In genomic region chr1:109935451-109935900, GRCh38 we compare ENCODE assay signal across 23 cellular contexts. TPM values are rescaled to one million over a fixed set of nuclear protein-coding genes. Genes with fewer than 3 reads are reported as not detected.
DNase-seq lines count a peak whose midpoint lies in the region; ATAC-seq, FAIRE-seq and TF ChIP-seq lines count a peak whose summit lies in the region.
"Had no signal": no experiment of that assay in that cellular context is flagged by ENCODE, and none has a peak within 500 bp of the region (broad histone marks: within the 10 kb centered on the region; RNA-seq: fewer than 3 reads in every experiment).

No MANE protein-coding gene starts in this region.

- POLR2A ChIA-PET in HepG2 (lab: Yijun Ruan, JAX) (interaction anchor here (0.6 to 3.3 kb wide), 6 partner anchors 10 to 99 kb away, joined by 3 to 35 read pairs (median 4); partner anchors contain the start of genes AHCYL1 and STRIP1), A673 (lab: Charles Lee; ENCODE audit: low non-redundant PET) (no interaction called here)
- POLR2A ChIA-PET in CD4-positive, alpha-beta T cell (lab: Charles Lee) = no interaction called here

- no peaks in the 10 kb centered on the region for H3K27me3 Mint-ChIP-seq in CD4-positive, alpha-beta T cell

- H3K27me3 ChIP-seq in Peyer's patch = no peaks in the 10 kb centered on the region
- H3K27me3 ChIP-seq in HepG2 (ENCODE audit: control insufficient read depth in 1 of 2, insufficient read depth in 2 of 2, low read length in 2 of 2) = no peaks in the 10 kb centered on the region
- no peaks in the 10 kb centered on the region for H3K27me3 ChIP-seq in upper lobe of right lung
- no peaks in the 10 kb centered on the region for H3K27me3 ChIP-seq in CD4-positive, alpha-beta T cell (ENCODE audit: control insufficient read depth, insufficient read depth, low read length)
- no peaks in the 10 kb centered on the region for H3K27me3 ChIP-seq in A673 (replicated peaks; ENCODE audit: insufficient read depth, low read depth, low read length, poor library complexity)
- H3K27me3 ChIP-seq: breast epithelium, left lung, right atrium auricular region had no signal

- H3K4me1 ChIP-seq in Peyer's patch = peaks cover 0 to 38% (median 6%) of the 10 kb centered on the region in 4 donors
- peaks cover 64% of the 10 kb centered on the region for H3K4me1 ChIP-seq in HepG2 (ENCODE audit: insufficient read depth, low read length)
- peaks cover 29% of the 10 kb centered on the region for H3K4me1 ChIP-seq in upper lobe of right lung
- no peaks in the 10 kb centered on the region for H3K4me1 ChIP-seq in A673 (ENCODE audit: insufficient read depth, low read length, poor library complexity, severe bottlenecking)

- no peak for TF ChIP-seq CTCF in Peyer's patch (IDR thresholded peaks at IDR 0.05)
- TF ChIP-seq CTCF in HepG2 (CRISPR knock-in tag; IDR thresholded peaks at IDR 0.05) = peak; percentile 28; the same call in 1 of the 2 replicates
- no peak for TF ChIP-seq CTCF in upper lobe of right lung (IDR thresholded peaks at IDR 0.05)
- TF ChIP-seq CTCF in CD4-positive, alpha-beta T cell (IDR thresholded peaks at IDR 0.05) = no peak
- TF ChIP-seq CTCF in A673 (conservative IDR thresholded peaks at IDR 0.05; ENCODE audit: low read depth, low read length) = no peak

- no peaks in the 10 kb centered on the region for H4K20me1 ChIP-seq in HepG2 (ENCODE audit: insufficient read depth, low read length)

- H3K4me3 ChIP-seq in Peyer's patch (no peak overlapping the region), HepG2 (replicated peaks in 1 of 3; ENCODE audit: insufficient read depth in 1 of 3, low read depth in 2 of 3, low read length in 3 of 3) (peak overlapping the region; percentile 9 to 56 (median 10); a peak in 3 of 6 replicates), upper lobe of right lung (no peak overlapping the region), A673 (ENCODE audit: low read depth, low read length, poor library complexity, severe bottlenecking) (no peak overlapping the region)
- H3K4me3 ChIP-seq: breast epithelium, left lung, right atrium auricular region, thoracic aorta had no signal

- TF ChIP-seq POLR2A in Peyer's patch (IDR thresholded peaks at IDR 0.05) (peak in 1 of 2 donors; percentile 36), HepG2 (IDR thresholded peaks at IDR 0.05; ENCODE audit: insufficient read depth in 1 of 2, low read depth in 2 of 2, low read length in 2 of 2) (peak; percentile 55 to 60; a peak in 2 of 4 replicates)

- H3K27ac Mint-ChIP-seq in CD4-positive, alpha-beta T cell = no peak overlapping the region
- H3K27ac Mint-ChIP-seq: activated CD4-positive, alpha-beta memory T cell treated with anti-CD3 and anti-CD28 coated beads for 36 hours; activated naive CD8-positive, alpha-beta T cell treated with anti-CD3 and anti-CD28 coated beads, Interleukin-2, amount 10 ng/mL, durations not matched to agents 7 days and 5 days; CD8-positive, alpha-beta T cell had no signal

- BruUV-seq in HepG2 (replicated peaks; lab: Mats Ljungman, UMichigan) (no TSS peak), A673 (replicated peaks; lab: Mats Ljungman, UMichigan) (no TSS peak)

- H3K4me2 ChIP-seq in HepG2 (ENCODE audit: low read depth, low read length) = peak overlapping the region; percentile 67

- H3K9me3 ChIP-seq in Peyer's patch (peaks cover 0 to 5% (median 0%) of the 10 kb centered on the region in 4 donors), HepG2 (ENCODE audit: low read length) (peaks cover 14% of the 10 kb centered on the region), upper lobe of right lung (no peaks in the 10 kb centered on the region), A673 (ENCODE audit: low read depth, low read length, poor library complexity, severe bottlenecking) (peaks cover 5% of the 10 kb centered on the region)
- H3K9me3 ChIP-seq in CD4-positive, alpha-beta T cell (ENCODE audit: control insufficient read depth, low read length) = peaks cover 14% of the 10 kb centered on the region

- WGBS in HepG2 (ENCODE audit: low lambda C conversion rate) = 0% methylated on average over 3 of the region's 4 CpGs

- peaks cover 9% of the 10 kb centered on the region for H3K9me3 Mint-ChIP-seq in CD4-positive, alpha-beta T cell

- H3K79me2 ChIP-seq in HepG2 (ENCODE audit: insufficient read depth, low read length) = no peaks in the 10 kb centered on the region

- peak; percentile 92 for FAIRE-seq in HepG2 (lab: Jason Lieb, UNC)
- FAIRE-seq: GM12892, TTC549 had no signal

- intact Hi-C loops in HepG2 (cut with micrococcal nuclease; ENCODE audit: unreplicated experiment) = no loop called here
- intact Hi-C loops in upper lobe of right lung (cut with DNase I) = no loop called here
- intact Hi-C loops in CD4-positive, alpha-beta T cell (cut with DNase I, micrococcal nuclease) = no loop called here
- intact Hi-C loops in A673 (cut with micrococcal nuclease; ENCODE audit: unreplicated experiment) = no loop called here

- no peak for TF ChIP-seq RAD21 in HepG2 (CRISPR knock-in tag; IDR thresholded peaks at IDR 0.05)

- TF ChIP-seq EP300 in HepG2 (IDR thresholded peaks at IDR 0.05; ENCODE audit: low read depth in 2 of 2, low read length in 2 of 2) = peak in 1 of 2 experiments; percentile 63; a peak in 2 of 4 replicates
- TF ChIP-seq EP300 in HepG2 (CRISPR knock-in tag; IDR thresholded peaks at IDR 0.05; ENCODE audit: borderline replicate concordance) = no peak

- in situ Hi-C loops in HepG2 (cut with HindIII; ENCODE audit: extremely low pct_ligation_motif_present, low pct_unique_long_range_greater_than_20kb) = no loop called here

- H2AFZ ChIP-seq in HepG2 (ENCODE audit: low read length) = no peak overlapping the region

- CTCF ChIA-PET in HepG2 (lab: Yijun Ruan, JAX; ENCODE audit: low intra/inter-chr PET ratio, low total read pairs) = interaction anchor here (1.6 kb wide), 1 partner anchor 25 kb away, joined by 5 read pairs; no protein-coding TSS in a partner anchor
- CTCF ChIA-PET in CD4-positive, alpha-beta T cell (lab: Charles Lee) = no interaction called here
- CTCF ChIA-PET in A673 (lab: Charles Lee) = no interaction called here

- H3K36me3 ChIP-seq in Peyer's patch (no peaks in the 10 kb centered on the region), HepG2 (replicated peaks in 1 of 2; ENCODE audit: control insufficient read depth in 1 of 2, insufficient read depth in 2 of 2, low read length in 2 of 2) (no peaks in the 10 kb centered on the region), upper lobe of right lung (peaks cover 2% of the 10 kb centered on the region), A673 (ENCODE audit: insufficient read depth, low read length, poor library complexity, severe bottlenecking) (no peaks in the 10 kb centered on the region)
- H3K36me3 ChIP-seq: breast epithelium, right atrium auricular region, thoracic aorta had no signal

- ATAC-seq in HepG2 (peak; percentile 65), upper lobe of right lung (no peak)
- no peak for ATAC-seq in CD4-positive, alpha-beta T cell (ENCODE audit: poor library complexity)
- ATAC-seq: CD8-positive, alpha-beta T cell; left lung; SK-N-SH treated with all-trans-retinoic acid at 6 μM for 48 hours had no signal

- peaks cover 4% of the 10 kb centered on the region for H3K36me3 Mint-ChIP-seq in CD4-positive, alpha-beta T cell (ENCODE audit: low read depth)

- H3K4me3 Mint-ChIP-seq in CD4-positive, alpha-beta T cell = no peak overlapping the region
- H3K4me3 Mint-ChIP-seq: activated CD4-positive, alpha-beta memory T cell treated with anti-CD3 and anti-CD28 coated beads for 36 hours; activated naive CD8-positive, alpha-beta T cell treated with anti-CD3 and anti-CD28 coated beads, Interleukin-2, amount 10 ng/mL, durations not matched to agents 7 days and 5 days; CD8-positive, alpha-beta T cell had no signal

- no peaks in the 10 kb centered on the region for H3K4me1 Mint-ChIP-seq in CD4-positive, alpha-beta T cell (ENCODE audit: low read depth)

- H3K27ac ChIP-seq in Peyer's patch (peak overlapping the region in 3 of 4 donors; percentile 70 to 88 (median 88)), HepG2 (ENCODE audit: extremely low read length, insufficient read depth, low read length) (peak overlapping the region; percentile 76), upper lobe of right lung (no peak overlapping the region), A673 (ENCODE audit: low read depth, low read length, poor library complexity, severe bottlenecking) (no peak overlapping the region)
- H3K27ac ChIP-seq in CD4-positive, alpha-beta T cell (ENCODE audit: low read depth, low read length) = no peak overlapping the region
- H3K27ac ChIP-seq: breast epithelium, left lung, right atrium auricular region, thoracic aorta had no signal

- peak overlapping the region; percentile 42; the same call in 1 of the 2 replicates for H3K9ac ChIP-seq in HepG2 (ENCODE audit: insufficient read depth, low read depth, low read length)

- DNase-seq in NCI-H526 (lab: John Stamatoyannopoulos, UW) (peak; percentile 32 to 58), NCI-H526 treated with DMSO at 0.1 percent for 48 hours (lab: John Stamatoyannopoulos, UW) (no peak), Peyer's patch (peak in 2 of 3 donors; percentile 77 to 87), HepG2 (ENCODE audit: low spot score) (peak; percentile 71), upper lobe of right lung (peak; percentile 31), A673 (ENCODE audit: low spot score) (no peak)
- no peak for DNase-seq in CD4-positive, alpha-beta T cell
- no peak for DNase-seq in stimulated activated CD4-positive, alpha-beta T cell treated with anti-CD3 and anti-CD28 coated beads, Interleukin-4, amount 100 ng/mL, for 1 hour
- DNase-seq: activated CD4-positive, alpha-beta memory T cell treated with anti-CD3 and anti-CD28 coated beads for 36 hours; activated naive CD8-positive, alpha-beta T cell treated with anti-CD3 and anti-CD28 coated beads, Interleukin-2, amount 10 ng/mL, durations not matched to agents 7 days and 5 days; CD8-positive, alpha-beta T cell; effector memory CD4-positive, alpha-beta T cell; GDM1; left lung; NCI-H345; stimulated activated CD4-positive, alpha-beta T cell treated with anti-CD3 and anti-CD28 coated beads, Interleukin-2, amount 100 ng/mL, for 48 hours; stimulated activated CD8-positive, alpha-beta memory T cell treated with anti-CD3 and anti-CD28 coated beads, Interleukin-4, amount 100 ng/mL, for 48 hours had no signal

RNA-seq across cellular contexts. Expression of gene CSF1, which starts 24.8 kb away (rescaled TPM):
- total RNA-seq in Peyer's patch = 10 to 100 TPM in 3 of 4 donors, 1 to 10 TPM in 1; 8.9 to 49.5 (median 26.6) TPM
- total RNA-seq in HepG2 (2016; rRNA removed; fragmentation: Illumina TruSeq; extraction: Trizol) = 1.9 and 4.6 TPM in 2 replicates
- total RNA-seq in HepG2 (2016; cell fraction: cytosol; rRNA removed; fragmentation: Illumina TruSeq; extraction: Trizol; ENCODE audit: low read depth) = 0.71 and 1.2 TPM in 2 replicates
- total RNA-seq in HepG2 (2016; cell fraction: insoluble cytoplasmic fraction; rRNA removed; fragmentation: Illumina TruSeq; extraction: Trizol) = 1.8 and 4.9 TPM in 2 replicates
- 1.3 and 2.0 TPM in 2 replicates for total RNA-seq in HepG2 (2016; cell fraction: membrane; rRNA removed; fragmentation: Illumina TruSeq; extraction: Trizol)
- total RNA-seq in HepG2 (2016; cell fraction: nucleus; rRNA removed; fragmentation: Illumina TruSeq; extraction: Trizol) = 7.8 and 7.9 TPM in 2 replicates
- polyA plus RNA-seq in HepG2 (2011; rRNA removed) = 13.3 and 21.0 TPM in 2 replicates
- 10.4 and 15.2 TPM in 2 replicates for polyA plus RNA-seq in HepG2 (2011; cell fraction: cytosol; rRNA removed)
- 23.0 and 27.9 TPM in 2 replicates for polyA plus RNA-seq in HepG2 (2011; cell fraction: nucleus; rRNA removed)
- polyA plus RNA-seq in HepG2 (2012) = 5.3 and 17.7 TPM in 2 replicates
- polyA plus RNA-seq in HepG2 (2016; cell fraction: cytosol; fragmentation: Illumina TruSeq; extraction: Trizol; ENCODE audit: low read depth) = 0.42 and 0.62 TPM in 2 replicates
- 1.8 and 2.7 TPM in 2 replicates for polyA plus RNA-seq in HepG2 (2016; cell fraction: insoluble cytoplasmic fraction; fragmentation: Illumina TruSeq; extraction: Trizol; ENCODE audit: low read depth)
- 0.71 and 1.0 TPM in 2 replicates for polyA plus RNA-seq in HepG2 (2016; cell fraction: membrane; fragmentation: Illumina TruSeq; extraction: Trizol; ENCODE audit: low read depth)
- polyA plus RNA-seq in HepG2 (2016; cell fraction: nucleus; fragmentation: Illumina TruSeq; extraction: Trizol; ENCODE audit: insufficient read depth, low read depth) = 14.8 and 15.3 TPM in 2 replicates
- 1.1 and 12.0 TPM in 2 replicates for polyA minus RNA-seq in HepG2 (2011; rRNA and poly(A)+ RNA removed; ENCODE audit: low replicate concordance)
- polyA minus RNA-seq in HepG2 (2011; cell fraction: cytosol; rRNA and poly(A)+ RNA removed) = 11.0 and 19.9 TPM in 2 replicates
- 7.9 and 15.2 TPM in 2 replicates for polyA minus RNA-seq in HepG2 (2011; cell fraction: nucleus; rRNA and poly(A)+ RNA removed)
- 79.8 TPM for total RNA-seq in upper lobe of right lung
- 1 to 10 TPM; 6.5 to 6.7 TPM for total RNA-seq in CD4-positive, alpha-beta T cell
- total RNA-seq in A673 (2021) = 4.9 and 7.2 TPM in 2 replicates

RNA-seq across cellular contexts. Expression of gene AHCYL1, which starts 49.1 kb away (rescaled TPM):
- total RNA-seq in Peyer's patch (10 to 100 TPM; 51.2 to 96.4 (median 80.9) TPM), HepG2 (2016; rRNA removed; fragmentation: Illumina TruSeq; extraction: Trizol) (40.9 and 63.2 TPM in 2 replicates), upper lobe of right lung (91.7 TPM), A673 (2021) (89.6 and 107 TPM in 2 replicates)
- total RNA-seq in HepG2 (2016; cell fraction: cytosol; rRNA removed; fragmentation: Illumina TruSeq; extraction: Trizol; ENCODE audit: low read depth) = 3.7 and 5.4 TPM in 2 replicates
- total RNA-seq in HepG2 (2016; cell fraction: insoluble cytoplasmic fraction; rRNA removed; fragmentation: Illumina TruSeq; extraction: Trizol) = 40.0 and 59.5 TPM in 2 replicates
- 22.3 and 23.2 TPM in 2 replicates for total RNA-seq in HepG2 (2016; cell fraction: membrane; rRNA removed; fragmentation: Illumina TruSeq; extraction: Trizol)
- 37.9 and 43.8 TPM in 2 replicates for total RNA-seq in HepG2 (2016; cell fraction: nucleus; rRNA removed; fragmentation: Illumina TruSeq; extraction: Trizol)
- polyA plus RNA-seq in HepG2 (2011; rRNA removed) = 69.4 and 76.3 TPM in 2 replicates
- 38.4 and 54.0 TPM in 2 replicates for polyA plus RNA-seq in HepG2 (2011; cell fraction: cytosol; rRNA removed)
- 64.7 and 65.0 TPM in 2 replicates for polyA plus RNA-seq in HepG2 (2011; cell fraction: nucleus; rRNA removed)
- polyA plus RNA-seq in HepG2 (2012) = 76.2 and 86.9 TPM in 2 replicates
- 3.1 TPM in 2 replicates for polyA plus RNA-seq in HepG2 (2016; cell fraction: cytosol; fragmentation: Illumina TruSeq; extraction: Trizol; ENCODE audit: low read depth)
- 70.3 and 75.5 TPM in 2 replicates for polyA plus RNA-seq in HepG2 (2016; cell fraction: insoluble cytoplasmic fraction; fragmentation: Illumina TruSeq; extraction: Trizol; ENCODE audit: low read depth)
- polyA plus RNA-seq in HepG2 (2016; cell fraction: membrane; fragmentation: Illumina TruSeq; extraction: Trizol; ENCODE audit: low read depth) = 12.5 and 13.4 TPM in 2 replicates
- 70.7 and 72.2 TPM in 2 replicates for polyA plus RNA-seq in HepG2 (2016; cell fraction: nucleus; fragmentation: Illumina TruSeq; extraction: Trizol; ENCODE audit: insufficient read depth, low read depth)
- 45.5 and 101 TPM in 2 replicates for polyA minus RNA-seq in HepG2 (2011; rRNA and poly(A)+ RNA removed; ENCODE audit: low replicate concordance)
- 37.5 and 49.8 TPM in 2 replicates for polyA minus RNA-seq in HepG2 (2011; cell fraction: cytosol; rRNA and poly(A)+ RNA removed)
- 38.5 and 46.5 TPM in 2 replicates for polyA minus RNA-seq in HepG2 (2011; cell fraction: nucleus; rRNA and poly(A)+ RNA removed)
- total RNA-seq in CD4-positive, alpha-beta T cell = 1 to 10 TPM; 6.9 to 8.4 TPM

Comparison
In these comparisons a context has a peak if more than half of its experiments do, and no peak if none do; other contexts are left out.
1. DNase-seq: peak in NCI-H526 (2 of 2), Peyer's patch (2 of 3), HepG2 (single experiment) and upper lobe of right lung (single experiment); none in NCI-H526 treated with DMSO at 0.1 percent for 48 hours (single experiment), CD4-positive, alpha-beta T cell (0 of 10), A673 (single experiment) and stimulated activated CD4-positive, alpha-beta T cell treated with anti-CD3 and anti-CD28 coated beads, Interleukin-4, amount 100 ng/mL, for 1 hour (single experiment).
2. H3K27ac ChIP-seq: peak in Peyer's patch (3 of 4) and HepG2 (single experiment); none in upper lobe of right lung (single experiment), CD4-positive, alpha-beta T cell (single experiment) and A673 (single experiment).
3. H3K4me3 ChIP-seq: peak in HepG2 (3 of 3); none in Peyer's patch (0 of 4), upper lobe of right lung (single experiment) and A673 (single experiment).